Comparison of ENCODE assay signal across 37 cellular contexts in the genomic region with DNA sequence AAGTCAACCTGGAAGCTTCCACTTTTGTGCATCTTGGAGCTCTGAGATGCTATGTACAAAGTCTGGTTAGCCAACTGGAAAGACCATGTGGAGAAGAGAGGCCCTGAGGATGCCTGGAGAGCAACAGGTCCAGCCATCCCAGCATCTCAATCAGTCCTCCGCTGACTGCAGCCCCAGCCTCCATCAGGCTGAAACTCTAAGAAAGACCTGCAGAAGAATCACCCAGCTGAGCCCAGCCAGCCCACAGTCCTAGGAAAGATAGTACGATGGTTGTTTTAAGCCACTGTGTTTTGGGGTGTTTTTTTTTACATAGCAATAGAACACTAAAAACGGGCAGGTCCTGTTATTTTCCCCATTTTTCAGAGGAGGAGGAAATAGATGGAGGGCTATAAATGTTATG.
DNase-seq lines count a peak whose midpoint lies in the region; ATAC-seq, FAIRE-seq and TF ChIP-seq lines count a peak whose summit lies in the region.
"Had no signal": no experiment of that assay in that cellular context is flagged by ENCODE, and none has a peak within 500 bp of the region (broad histone marks: within the 10 kb centered on the region; RNA-seq: fewer than 3 reads in every experiment).

No MANE protein-coding gene starts in this region.

- no peaks in the 10 kb centered on the region; the same call in 2 of the 3 replicates for H3K36me3 Mint-ChIP-seq in GM23338 (ENCODE audit: low read depth)
- H3K36me3 Mint-ChIP-seq: CD14-positive monocyte; CD4-positive, alpha-beta memory T cell; CD4-positive, CD25-positive, alpha-beta regulatory T cell; CD8-positive, alpha-beta memory T cell; CD8-positive, alpha-beta T cell had no signal

- TF ChIP-seq EP300 in HepG2 (IDR thresholded peaks at IDR 0.05; ENCODE audit: low read depth in 2 of 2, low read length in 2 of 2), result no peak
- no peak for TF ChIP-seq EP300 in HepG2 (CRISPR knock-in tag; IDR thresholded peaks at IDR 0.05; ENCODE audit: borderline replicate concordance)

- H3K79me2 ChIP-seq in HepG2 (ENCODE audit: insufficient read depth, low read length) (no peaks in the 10 kb centered on the region), GM23338 (replicated peaks; ENCODE audit: insufficient read depth) (no peaks in the 10 kb centered on the region), osteoblast (ENCODE audit: insufficient read depth, low read length) (no peaks in the 10 kb centered on the region)

- no TSS peak for BruUV-seq in HepG2 (replicated peaks; lab: Mats Ljungman, UMichigan)

- H3K36me3 ChIP-seq in HepG2 (replicated peaks in 1 of 2; ENCODE audit: control insufficient read depth in 1 of 2, insufficient read depth in 2 of 2, low read length in 2 of 2) (no peaks in the 10 kb centered on the region), right lobe of liver (no peaks in the 10 kb centered on the region), GM23338 (ENCODE audit: insufficient read depth) (no peaks in the 10 kb centered on the region; the same call in 1 of the 2 replicates), HEK293 (ENCODE audit: control insufficient read depth in 2 of 2, insufficient read depth in 1 of 2, low read length in 2 of 2) (no peaks in the 10 kb centered on the region), osteoblast (ENCODE audit: insufficient read depth, low read length) (no peaks in the 10 kb centered on the region)
- H3K36me3 ChIP-seq: BE2C, BLaER1 had no signal

- peaks cover 59% of the 10 kb centered on the region for H3K27me3 Mint-ChIP-seq in GM23338 (ENCODE audit: insufficient read depth, low read depth, poor library complexity)

- no peak overlapping the region for H3K4me2 ChIP-seq in HepG2 (ENCODE audit: low read depth, low read length)
- no peak overlapping the region for H3K4me2 ChIP-seq in GM23338
- no peak overlapping the region for H3K4me2 ChIP-seq in osteoblast (ENCODE audit: insufficient read depth, low read length)
- H3K4me2 ChIP-seq: A549; BLaER1; BLaER1 treated with 17β-estradiol and CSF1 and Interleukin-3, amounts not matched to agents 10 nM and 100 nM had no signal

- H3K27ac Mint-ChIP-seq in GM23338, result no peak overlapping the region
- H3K27ac Mint-ChIP-seq: B cell; CD14-positive monocyte; CD4-positive, alpha-beta memory T cell; CD4-positive, alpha-beta T cell; CD4-positive, CD25-positive, alpha-beta regulatory T cell; CD8-positive, alpha-beta memory T cell; CD8-positive, alpha-beta T cell had no signal

- H3K27me3 ChIP-seq in HepG2 (ENCODE audit: control insufficient read depth in 1 of 2, insufficient read depth in 2 of 2, low read length in 2 of 2), result peaks cover 13 to 79% of the 10 kb centered on the region in 2 experiments; a peak in 4 of 5 replicates
- no peaks in the 10 kb centered on the region for H3K27me3 ChIP-seq in right lobe of liver
- peaks cover 100% of the 10 kb centered on the region for H3K27me3 ChIP-seq in GM23338 (ENCODE audit: insufficient read depth)
- H3K27me3 ChIP-seq in osteoblast (ENCODE audit: insufficient read depth, low read length), result peaks cover 69% of the 10 kb centered on the region
- H3K27me3 ChIP-seq: BLaER1 had no signal

- no peak overlapping the region for H3K4me3 ChIP-seq in HepG2 (replicated peaks in 1 of 3; ENCODE audit: insufficient read depth in 1 of 3, low read depth in 2 of 3, low read length in 3 of 3)
- no peak overlapping the region for H3K4me3 ChIP-seq in right lobe of liver
- no peak overlapping the region for H3K4me3 ChIP-seq in GM23338
- no peak overlapping the region for H3K4me3 ChIP-seq in HEK293 (ENCODE audit: low read depth, low read length)
- H3K4me3 ChIP-seq in osteoblast (ENCODE audit: insufficient read depth, low read length), result no peak overlapping the region
- H3K4me3 ChIP-seq: A549; BLaER1; BLaER1 treated with 17β-estradiol and CSF1 and Interleukin-3, amounts not matched to agents 10 nM and 100 nM had no signal

- no peak for TF ChIP-seq RAD21 in HepG2 (CRISPR knock-in tag; IDR thresholded peaks at IDR 0.05)

- TF ChIP-seq POLR2A in HepG2 (IDR thresholded peaks at IDR 0.05; ENCODE audit: insufficient read depth in 1 of 2, low read depth in 2 of 2, low read length in 2 of 2) (no peak), right lobe of liver (IDR thresholded peaks at IDR 0.05) (no peak)

- H3K9ac ChIP-seq in HepG2 (ENCODE audit: insufficient read depth, low read depth, low read length), result no peak overlapping the region
- H3K9ac ChIP-seq: BLaER1; BLaER1 treated with 17β-estradiol and CSF1 and Interleukin-3, amounts not matched to agents 10 nM and 100 nM had no signal

- H3K27ac ChIP-seq in HepG2 (ENCODE audit: extremely low read length, insufficient read depth, low read length), result no peak overlapping the region
- H3K27ac ChIP-seq in right lobe of liver, result no peak overlapping the region
- H3K27ac ChIP-seq in GM23338 (ENCODE audit: low read depth), result no peak overlapping the region
- no peak overlapping the region for H3K27ac ChIP-seq in HEK293 (ENCODE audit: extremely low read depth, low read depth, low read length)
- no peak overlapping the region for H3K27ac ChIP-seq in osteoblast (ENCODE audit: low read depth, low read length)
- H3K27ac ChIP-seq: 22Rv1; A549; BLaER1; BLaER1 treated with 17β-estradiol and CSF1 and Interleukin-3, amounts not matched to agents 10 nM and 100 nM; C4-2B had no signal

- CTCF ChIA-PET in HepG2 (lab: Yijun Ruan, JAX; ENCODE audit: low intra/inter-chr PET ratio, low total read pairs), result no interaction called here
- CTCF ChIA-PET in HEK293 (lab: Yijun Ruan, JAX), result interaction anchor here (8.4 to 9.2 kb wide), 2 partner anchors 51 to 173 kb away, joined by 66 to 118 read pairs; no protein-coding TSS in a partner anchor

- POLR2A ChIA-PET in HepG2 (lab: Yijun Ruan, JAX) (no interaction called here), HEK293 (lab: Yijun Ruan, JAX) (no interaction called here)

- intact Hi-C loops in HepG2 (cut with micrococcal nuclease; ENCODE audit: unreplicated experiment), result no loop called here
- intact Hi-C loops in right lobe of liver (cut with DNase I), result no loop called here

- no peak for TF ChIP-seq CTCF in HepG2 (CRISPR knock-in tag; IDR thresholded peaks at IDR 0.05)
- TF ChIP-seq CTCF in right lobe of liver (IDR thresholded peaks at IDR 0.05), result no peak
- no peak for TF ChIP-seq CTCF in GM23338 (conservative IDR thresholded peaks at IDR 0.05; ENCODE audit: low read depth in 2 of 2)
- TF ChIP-seq CTCF in HEK293 (tag by site-specific recombination; IDR thresholded peaks at IDR 0.05), result no peak
- no peak for TF ChIP-seq CTCF in osteoblast (IDR thresholded peaks at IDR 0.05; ENCODE audit: extremely low read depth, low read depth, low read length)

- no peak for FAIRE-seq in HepG2 (lab: Jason Lieb, UNC)
- FAIRE-seq: A204.1, A549, D721Med had no signal

- in situ Hi-C loops in HepG2 (cut with HindIII; ENCODE audit: extremely low pct_ligation_motif_present, low pct_unique_long_range_greater_than_20kb), result no loop called here

- H3K4me1 ChIP-seq in HepG2 (ENCODE audit: insufficient read depth, low read length) (0 out of 2 replicates have a peak, but pooled peaks cover 2% of the 10 kb centered on the region), right lobe of liver (no peaks in the 10 kb centered on the region), GM23338 (ENCODE audit: insufficient read depth) (peaks cover 7% of the 10 kb centered on the region; the same call in 1 of the 2 replicates), HEK293 (ENCODE audit: control insufficient read depth, insufficient read depth, low read length) (no peaks in the 10 kb centered on the region), osteoblast (ENCODE audit: insufficient read depth, low read length) (no peaks in the 10 kb centered on the region)
- H3K4me1 ChIP-seq: A549, BE2C had no signal

- no peaks in the 10 kb centered on the region for H3K9me2 ChIP-seq in GM23338 (ENCODE audit: insufficient read depth)

- H4K20me1 ChIP-seq in HepG2 (ENCODE audit: insufficient read depth, low read length) (no peaks in the 10 kb centered on the region; the same call in 1 of the 2 replicates), GM23338 (replicated peaks; ENCODE audit: insufficient read depth) (no peaks in the 10 kb centered on the region; the same call in 1 of the 2 replicates), osteoblast (ENCODE audit: insufficient read depth, low read length) (no peaks in the 10 kb centered on the region)
- H4K20me1 ChIP-seq: BLaER1; BLaER1 treated with 17β-estradiol and CSF1 and Interleukin-3, amounts not matched to agents 10 nM and 100 nM had no signal

- H3K9me3 ChIP-seq in HepG2 (ENCODE audit: low read length) (peaks cover 8% of the 10 kb centered on the region), right lobe of liver (no peaks in the 10 kb centered on the region), HEK293 (ENCODE audit: control insufficient read depth, insufficient read depth, low read depth, low read length) (no peaks in the 10 kb centered on the region), osteoblast (ENCODE audit: low read depth, low read length) (peaks cover 5% of the 10 kb centered on the region)
- H3K9me3 ChIP-seq: BE2C had no signal

- ATAC-seq in HepG2, result no peak
- ATAC-seq in right lobe of liver, result no peak
- ATAC-seq in GM23338, result no peak
- no peak for ATAC-seq in GM21825 (IDR thresholded peaks at IDR 0.05; ENCODE audit: unreplicated experiment)
- ATAC-seq: A549; CD8-positive, alpha-beta T cell had no signal

- H2AFZ ChIP-seq in HepG2 (ENCODE audit: low read length), result no peak overlapping the region
- H2AFZ ChIP-seq in GM23338, result no peak overlapping the region
- no peak overlapping the region for H2AFZ ChIP-seq in osteoblast (ENCODE audit: low read length)

- H3K9me3 Mint-ChIP-seq in GM23338, result no peaks in the 10 kb centered on the region
- H3K9me3 Mint-ChIP-seq: CD4-positive, alpha-beta T cell; CD8-positive, alpha-beta T cell had no signal

- H3F3A ChIP-seq in GM23338 (replicated peaks; ENCODE audit: low read depth), result 0 out of 2 replicates have a peak, but pooled peaks cover 4% of the 10 kb centered on the region

- H3K4me3 Mint-ChIP-seq in GM23338, result no peak overlapping the region
- H3K4me3 Mint-ChIP-seq: B cell; CD14-positive monocyte; CD4-positive, alpha-beta memory T cell; CD4-positive, alpha-beta T cell; CD4-positive, CD25-positive, alpha-beta regulatory T cell; CD8-positive, alpha-beta memory T cell; CD8-positive, alpha-beta T cell had no signal

- WGBS in HepG2 (ENCODE audit: low lambda C conversion rate), result 38% methylated on average over 3 of the region's 3 CpGs
- WGBS in right lobe of liver (ENCODE audit: insufficient coverage, low coverage, low lambda C conversion rate, missing lambda C conversion rate), result 35% methylated on average over 2 of the region's 3 CpGs

- DNase-seq in HepG2 (ENCODE audit: low spot score) (no peak), right lobe of liver (no peak), GM23338 (ENCODE audit: low spot score) (no peak), osteoblast (ENCODE audit: insufficient read length, low spot score, missing footprints) (peak; percentile 26), AG08395 (ENCODE audit: low spot score) (no peak), NCI-H2196 treated with DMSO at 0.1 percent for 48 hours (lab: John Stamatoyannopoulos, UW; ENCODE audit: unreplicated experiment) (no peak)
- DNase-seq: 8988T; ACHN; AML-193; BE2C; C1 segment of cervical spinal cord; Caco-2; Calu3; CD4-positive, alpha-beta memory T cell; CD4-positive, alpha-beta T cell; CD4-positive, CD25-positive, alpha-beta regulatory T cell; CD8-positive, alpha-beta memory T cell; CD8-positive, alpha-beta T cell; COR-L47; DMS 273 treated with DMSO at 0.1 percent for 48 hours; DMS153; DMS53; DMS79; DMS79 treated with DMSO at 0.1 percent for 48 hours; DND-41; EL had no signal

- H3K4me1 Mint-ChIP-seq in GM23338, result peaks cover 8% of the 10 kb centered on the region; the same call in 2 of the 3 replicates
- H3K4me1 Mint-ChIP-seq: B cell, CD14-positive monocyte had no signal
